3 cellular contexts compared by ENCODE assay signal in the genomic region with DNA sequence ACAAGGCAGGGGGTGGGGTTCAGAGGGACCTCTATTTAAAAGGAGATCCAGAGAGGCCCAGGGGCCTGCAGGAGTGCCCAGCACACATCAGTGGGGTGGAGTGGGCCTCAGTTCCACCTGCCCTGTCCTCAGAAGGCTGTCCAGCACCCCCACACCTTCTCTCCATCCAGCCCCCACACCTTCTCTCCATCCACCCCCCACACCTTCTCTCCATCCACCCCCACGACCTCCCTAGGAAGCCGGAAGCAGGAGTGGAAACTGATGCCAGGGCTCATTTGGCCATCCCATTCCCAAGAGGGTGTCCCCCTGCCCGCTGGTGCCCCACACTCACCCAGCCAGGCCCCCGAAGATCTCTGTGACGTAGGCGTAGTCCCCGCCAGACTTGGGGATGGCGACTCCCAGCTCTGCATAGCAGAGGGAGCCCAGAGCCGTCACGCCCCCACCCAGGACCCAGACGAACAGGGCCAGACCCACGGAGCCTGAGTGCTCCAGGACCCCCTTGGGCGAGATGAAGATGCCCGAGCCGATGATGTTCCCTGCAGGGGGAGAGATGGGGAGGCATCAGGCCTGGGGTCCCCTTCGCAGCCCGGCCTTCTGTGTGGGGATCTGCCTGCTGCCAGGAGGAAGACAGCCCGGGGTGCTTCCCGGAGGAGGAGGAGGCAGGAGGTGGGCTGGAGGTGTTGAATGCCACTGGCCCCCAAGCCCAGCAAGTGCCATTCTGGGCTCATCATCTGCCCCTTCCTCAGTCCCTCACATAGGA.
TF ChIP-seq lines count a peak whose summit lies in the region.

No MANE protein-coding gene starts in this region.

TF ChIP-seq in SK-N-SH, 30 proteins besides CTCF, POLR2A, EP300 and RAD21:
- TF ChIP-seq CHD2 (IDR thresholded peaks at IDR 0.05; ENCODE audit: low read length, partially characterized antibody) (no peak), POLR2AphosphoS5 (IDR thresholded peaks at IDR 0.05; ENCODE audit: low read depth, low read length) (no peak), FOXM1 (IDR thresholded peaks at IDR 0.05; ENCODE audit: low read depth) (no peak), NFIC (IDR thresholded peaks at IDR 0.05; ENCODE audit: borderline replicate concordance) (no peak), YY1 (IDR thresholded peaks at IDR 0.05; ENCODE audit: low read depth) (no peak), SMC3 (IDR thresholded peaks at IDR 0.05; ENCODE audit: low read depth, low read length) (no peak), MAX (IDR thresholded peaks at IDR 0.05; ENCODE audit: low read depth) (no peak), SIN3A (IDR thresholded peaks at IDR 0.05; ENCODE audit: borderline replicate concordance, low read depth, low read length) (no peak), PBX3 (IDR thresholded peaks at IDR 0.05) (no peak), FOXJ3 (CRISPR knock-in tag; IDR thresholded peaks at IDR 0.05) (no peak), RCOR1 (IDR thresholded peaks at IDR 0.05; ENCODE audit: low read length) (no peak)

TF ChIP-seq in SK-N-SH treated with all-trans-retinoic acid at 6 μM for 48 hours, 23 proteins besides CTCF, POLR2A, EP300 and RAD21:
- TF ChIP-seq ZNF565 (CRISPR knock-in tag; conservative IDR thresholded peaks at IDR 0.05; ENCODE audit: low read depth) (no peak), TOX (CRISPR knock-in tag; IDR thresholded peaks at IDR 0.05; ENCODE audit: borderline replicate concordance) (no peak), ZFP3 (CRISPR knock-in tag; IDR thresholded peaks at IDR 0.05) (no peak), ZFP30 (CRISPR knock-in tag; IDR thresholded peaks at IDR 0.05) (no peak), PATZ1 (CRISPR knock-in tag; IDR thresholded peaks at IDR 0.05; ENCODE audit: borderline replicate concordance) (no peak), CREB5 (CRISPR knock-in tag; IDR thresholded peaks at IDR 0.05; ENCODE audit: low read depth) (no peak), OSR1 (CRISPR knock-in tag; IDR thresholded peaks at IDR 0.05) (no peak)
- TF ChIP-seq, protein P1, sequence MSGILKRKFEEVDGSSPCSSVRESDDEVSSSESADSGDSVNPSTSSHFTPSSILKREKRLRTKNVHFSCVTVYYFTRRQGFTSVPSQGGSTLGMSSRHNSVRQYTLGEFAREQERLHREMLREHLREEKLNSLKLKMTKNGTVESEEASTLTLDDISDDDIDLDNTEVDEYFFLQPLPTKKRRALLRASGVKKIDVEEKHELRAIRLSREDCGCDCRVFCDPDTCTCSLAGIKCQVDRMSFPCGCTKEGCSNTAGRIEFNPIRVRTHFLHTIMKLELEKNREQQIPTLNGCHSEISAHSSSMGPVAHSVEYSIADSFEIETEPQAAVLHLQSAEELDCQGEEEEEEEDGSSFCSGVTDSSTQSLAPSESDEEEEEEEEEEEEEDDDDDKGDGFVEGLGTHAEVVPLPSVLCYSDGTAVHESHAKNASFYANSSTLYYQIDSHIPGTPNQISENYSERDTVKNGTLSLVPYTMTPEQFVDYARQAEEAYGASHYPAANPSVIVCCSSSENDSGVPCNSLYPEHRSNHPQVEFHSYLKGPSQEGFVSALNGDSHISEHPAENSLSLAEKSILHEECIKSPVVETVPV (CRISPR knock-in tag; IDR thresholded peaks at IDR 0.05): no peak
- TF ChIP-seq, protein P2, sequence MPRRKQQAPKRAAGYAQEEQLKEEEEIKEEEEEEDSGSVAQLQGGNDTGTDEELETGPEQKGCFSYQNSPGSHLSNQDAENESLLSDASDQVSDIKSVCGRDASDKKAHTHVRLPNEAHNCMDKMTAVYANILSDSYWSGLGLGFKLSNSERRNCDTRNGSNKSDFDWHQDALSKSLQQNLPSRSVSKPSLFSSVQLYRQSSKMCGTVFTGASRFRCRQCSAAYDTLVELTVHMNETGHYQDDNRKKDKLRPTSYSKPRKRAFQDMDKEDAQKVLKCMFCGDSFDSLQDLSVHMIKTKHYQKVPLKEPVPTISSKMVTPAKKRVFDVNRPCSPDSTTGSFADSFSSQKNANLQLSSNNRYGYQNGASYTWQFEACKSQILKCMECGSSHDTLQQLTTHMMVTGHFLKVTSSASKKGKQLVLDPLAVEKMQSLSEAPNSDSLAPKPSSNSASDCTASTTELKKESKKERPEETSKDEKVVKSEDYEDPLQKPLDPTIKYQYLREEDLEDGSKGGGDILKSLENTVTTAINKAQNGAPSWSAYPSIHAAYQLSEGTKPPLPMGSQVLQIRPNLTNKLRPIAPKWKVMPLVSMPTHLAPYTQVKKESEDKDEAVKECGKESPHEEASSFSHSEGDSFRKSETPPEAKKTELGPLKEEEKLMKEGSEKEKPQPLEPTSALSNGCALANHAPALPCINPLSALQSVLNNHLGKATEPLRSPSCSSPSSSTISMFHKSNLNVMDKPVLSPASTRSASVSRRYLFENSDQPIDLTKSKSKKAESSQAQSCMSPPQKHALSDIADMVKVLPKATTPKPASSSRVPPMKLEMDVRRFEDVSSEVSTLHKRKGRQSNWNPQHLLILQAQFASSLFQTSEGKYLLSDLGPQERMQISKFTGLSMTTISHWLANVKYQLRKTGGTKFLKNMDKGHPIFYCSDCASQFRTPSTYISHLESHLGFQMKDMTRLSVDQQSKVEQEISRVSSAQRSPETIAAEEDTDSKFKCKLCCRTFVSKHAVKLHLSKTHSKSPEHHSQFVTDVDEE (CRISPR knock-in tag; IDR thresholded peaks at IDR 0.05): no peak
- TF ChIP-seq, protein P3, sequence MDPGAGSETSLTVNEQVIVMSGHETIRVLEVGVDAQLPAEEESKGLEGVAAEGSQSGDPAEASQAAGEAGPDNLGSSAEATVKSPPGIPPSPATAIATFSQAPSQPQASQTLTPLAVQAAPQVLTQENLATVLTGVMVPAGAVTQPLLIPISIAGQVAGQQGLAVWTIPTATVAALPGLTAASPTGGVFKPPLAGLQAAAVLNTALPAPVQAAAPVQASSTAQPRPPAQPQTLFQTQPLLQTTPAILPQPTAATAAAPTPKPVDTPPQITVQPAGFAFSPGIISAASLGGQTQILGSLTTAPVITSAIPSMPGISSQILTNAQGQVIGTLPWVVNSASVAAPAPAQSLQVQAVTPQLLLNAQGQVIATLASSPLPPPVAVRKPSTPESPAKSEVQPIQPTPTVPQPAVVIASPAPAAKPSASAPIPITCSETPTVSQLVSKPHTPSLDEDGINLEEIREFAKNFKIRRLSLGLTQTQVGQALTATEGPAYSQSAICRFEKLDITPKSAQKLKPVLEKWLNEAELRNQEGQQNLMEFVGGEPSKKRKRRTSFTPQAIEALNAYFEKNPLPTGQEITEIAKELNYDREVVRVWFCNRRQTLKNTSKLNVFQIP (CRISPR knock-in tag; IDR thresholded peaks at IDR 0.05; ENCODE audit: borderline replicate concordance, low read depth): no peak

TF ChIP-seq in H1, 55 proteins besides CTCF, POLR2A, EP300 and RAD21:
- no peak for TF ChIP-seq TAF7 (optimal IDR thresholded peaks at IDR 0.05; ENCODE audit: borderline replicate concordance, low read depth, low read length)
- TF ChIP-seq NANOG (IDR thresholded peaks at IDR 0.05; ENCODE audit: insufficient read depth, low read depth, low read length, poor library complexity, severe bottlenecking): no peak
- no peak for TF ChIP-seq ZNF274 (IDR thresholded peaks at IDR 0.05; ENCODE audit: borderline replicate concordance, extremely low read depth, low read length)
- no peak for TF ChIP-seq SIX5 (IDR thresholded peaks at IDR 0.05; ENCODE audit: low read depth, low read length)
- TF ChIP-seq NRF1 (IDR thresholded peaks at IDR 0.05; ENCODE audit: low read depth, low read length): no peak
- TF ChIP-seq, protein P4, sequence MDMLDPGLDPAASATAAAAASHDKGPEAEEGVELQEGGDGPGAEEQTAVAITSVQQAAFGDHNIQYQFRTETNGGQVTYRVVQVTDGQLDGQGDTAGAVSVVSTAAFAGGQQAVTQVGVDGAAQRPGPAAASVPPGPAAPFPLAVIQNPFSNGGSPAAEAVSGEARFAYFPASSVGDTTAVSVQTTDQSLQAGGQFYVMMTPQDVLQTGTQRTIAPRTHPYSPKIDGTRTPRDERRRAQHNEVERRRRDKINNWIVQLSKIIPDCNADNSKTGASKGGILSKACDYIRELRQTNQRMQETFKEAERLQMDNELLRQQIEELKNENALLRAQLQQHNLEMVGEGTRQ (IDR thresholded peaks at IDR 0.05; ENCODE audit: low read length): no peak
- no peak for TF ChIP-seq MAFK (IDR thresholded peaks at IDR 0.05; ENCODE audit: low read depth, low read length)
- no peak for TF ChIP-seq ATF3 (IDR thresholded peaks at IDR 0.05; ENCODE audit: insufficient read depth, low read depth, low read length)
- TF ChIP-seq, protein P5, sequence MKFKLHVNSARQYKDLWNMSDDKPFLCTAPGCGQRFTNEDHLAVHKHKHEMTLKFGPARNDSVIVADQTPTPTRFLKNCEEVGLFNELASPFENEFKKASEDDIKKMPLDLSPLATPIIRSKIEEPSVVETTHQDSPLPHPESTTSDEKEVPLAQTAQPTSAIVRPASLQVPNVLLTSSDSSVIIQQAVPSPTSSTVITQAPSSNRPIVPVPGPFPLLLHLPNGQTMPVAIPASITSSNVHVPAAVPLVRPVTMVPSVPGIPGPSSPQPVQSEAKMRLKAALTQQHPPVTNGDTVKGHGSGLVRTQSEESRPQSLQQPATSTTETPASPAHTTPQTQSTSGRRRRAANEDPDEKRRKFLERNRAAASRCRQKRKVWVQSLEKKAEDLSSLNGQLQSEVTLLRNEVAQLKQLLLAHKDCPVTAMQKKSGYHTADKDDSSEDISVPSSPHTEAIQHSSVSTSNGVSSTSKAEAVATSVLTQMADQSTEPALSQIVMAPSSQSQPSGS (IDR thresholded peaks at IDR 0.05; ENCODE audit: low read length): no peak
- TF ChIP-seq TAF1 (IDR thresholded peaks at IDR 0.05; ENCODE audit: low read depth, low read length): no peak
- TF ChIP-seq HDAC6 (IDR thresholded peaks at IDR 0.05; ENCODE audit: low read depth, low read length): no peak
